8 cellular contexts compared by ENCODE assay signal in the genomic region with DNA sequence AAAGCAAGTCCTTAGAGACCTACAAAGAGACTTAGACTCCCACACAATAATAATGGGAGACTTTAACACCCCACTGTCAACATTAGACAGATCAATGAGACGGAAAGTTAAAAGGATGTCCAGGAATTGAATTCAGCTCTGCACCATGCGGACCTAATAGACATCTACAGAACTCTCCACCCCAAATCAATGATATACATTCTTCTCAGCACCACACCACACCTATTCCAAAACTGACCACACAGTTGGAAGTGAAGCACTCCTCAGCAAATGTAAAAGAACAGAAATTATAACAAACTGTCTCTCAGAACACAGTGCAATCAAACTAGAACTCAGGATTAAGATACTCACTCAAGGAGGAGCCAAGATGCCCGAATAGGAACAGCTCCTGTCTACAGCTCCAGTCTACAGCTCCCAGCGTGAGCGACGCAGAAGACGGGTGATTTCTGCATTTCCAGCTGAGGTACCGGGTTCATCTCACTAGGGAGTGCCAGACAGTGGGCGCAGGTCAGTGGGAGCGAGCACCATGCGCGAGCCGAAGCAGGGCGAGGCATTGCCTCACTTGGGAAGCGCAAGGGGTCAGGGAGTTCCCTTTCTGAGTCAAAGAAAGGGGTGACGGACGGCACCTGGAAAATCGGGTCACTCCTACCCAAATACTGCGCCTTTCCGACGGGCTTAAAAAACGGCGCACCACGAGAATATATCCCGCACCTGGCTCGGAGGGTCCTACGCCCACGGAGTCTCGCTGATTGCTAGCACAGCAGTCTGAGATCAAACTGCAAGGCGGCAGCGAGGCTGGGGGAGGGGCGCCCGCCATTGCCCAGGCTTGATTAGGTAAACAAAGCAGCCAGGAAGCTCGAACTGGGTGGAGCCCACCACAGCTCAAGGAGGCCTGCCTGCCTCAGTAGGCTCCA.
DNase-seq lines count a peak whose midpoint lies in the region; ATAC-seq and TF ChIP-seq lines count a peak whose summit lies in the region.
"Not testable (repeated sequence)": the region's sequence is repeated elsewhere in the genome, so short reads cannot be mapped to it uniquely, and the experiment has no call there.

No MANE protein-coding gene starts in this region.

- H4K20me1 ChIP-seq in BLaER1, result not testable (repeated sequence)

- H3K4me1 ChIP-seq in BLaER1; HEK293 (ENCODE audit: control insufficient read depth, insufficient read depth, low read length); Panc1 (ENCODE audit: control insufficient read depth, insufficient read depth, low read length); left ventricle myocardium inferior: not testable (repeated sequence)

- in situ Hi-C loops in Panc1 (cut with HindIII; ENCODE audit: low pct_unique_long_range_greater_than_20kb, low sequenced_read_pairs), result not testable (repeated sequence)

- DNase-seq in Panc1 (ENCODE audit: low read depth, low spot score); left ventricle myocardium inferior: not testable (repeated sequence)
- peak; percentile 26 for DNase-seq in activated T-cell treated with anti-CD3 and anti-CD28 coated beads, Interleukin-2, amount 50 U/mL, for 1 hour
- peak; percentile 48 for DNase-seq in central memory CD4-positive, alpha-beta T cell
- DNase-seq in naive B cell, result peak; percentile 25

- H3K9me3 ChIP-seq in BLaER1, result peaks cover 34% of the 10 kb centered on the region
- H3K9me3 ChIP-seq in HEK293 (ENCODE audit: control insufficient read depth, insufficient read depth, low read depth, low read length), result peaks cover 16% of the 10 kb centered on the region
- H3K9me3 ChIP-seq in Panc1 (ENCODE audit: control insufficient read depth, insufficient read depth, low read depth, low read length); left ventricle myocardium inferior (replicated peaks): not testable (repeated sequence)

- not testable (repeated sequence) for ATAC-seq in Panc1
- peak; percentile 34 to 41 for ATAC-seq in naive B cell (ENCODE audit: low read depth in 2 of 2)

- H3K4me3 Mint-ChIP-seq in naive B cell, result peak overlapping the region; percentile 83 to 98 (median 92)

- H3K4me1 Mint-ChIP-seq in naive B cell, result peaks cover 11 to 30% (median 22%) of the 10 kb centered on the region in 3 donors

- H3K27me3 Mint-ChIP-seq in naive B cell, result not testable (repeated sequence)

- peak overlapping the region; percentile 71 for H3K4me3 ChIP-seq in BLaER1
- H3K4me3 ChIP-seq in HEK293 (ENCODE audit: low read depth, low read length), result peak overlapping the region; percentile 36
- H3K4me3 ChIP-seq in Panc1 (ENCODE audit: low read depth in 2 of 2, low read length in 2 of 2), result peak overlapping the region; percentile 11 to 23; a peak in 1 of 4 replicates
- peak overlapping the region; percentile 67 for H3K4me3 ChIP-seq in left ventricle myocardium inferior
- H3K4me3 ChIP-seq in skin epidermis, result peak overlapping the region in 6 of 7 experiments; percentile 11 to 50 (median 28)

- H3K27ac ChIP-seq in BLaER1 (peak overlapping the region; percentile 82), left ventricle myocardium inferior (replicated peaks) (peak overlapping the region; percentile 63), skin epidermis (peak overlapping the region in 9 of 21 experiments; percentile 11 to 79 (median 65))
- H3K27ac ChIP-seq in HEK293 (ENCODE audit: extremely low read depth, low read depth, low read length); Panc1 (ENCODE audit: low read length): not testable (repeated sequence)

- not testable (repeated sequence) for BruUV-seq in Panc1 (replicated peaks; lab: Mats Ljungman, UMichigan)

- not testable (repeated sequence) for H3K36me3 Mint-ChIP-seq in naive B cell

- CTCF ChIA-PET in HEK293 (lab: Yijun Ruan, JAX), result interaction anchor here (1.0 kb wide), 1 partner anchor 114 kb away, joined by 3 read pairs; no protein-coding TSS in a partner anchor
- CTCF ChIA-PET in Panc1 (lab: Charles Lee), result not testable (repeated sequence)

- intact Hi-C loops in Panc1 (cut with micrococcal nuclease; ENCODE audit: unreplicated experiment); left ventricle myocardium inferior (cut with micrococcal nuclease): not testable (repeated sequence)

- not testable (repeated sequence) for H3K27me3 ChIP-seq in BLaER1; Panc1 (ENCODE audit: control insufficient read depth, insufficient read depth, low read length); left ventricle myocardium inferior (ENCODE audit: low read depth)

- peak overlapping the region; percentile 53 to 93 (median 90) for H3K27ac Mint-ChIP-seq in naive B cell

- POLR2A ChIA-PET in HEK293 (lab: Yijun Ruan, JAX); Panc1 (lab: Charles Lee): not testable (repeated sequence)

- H3K36me3 ChIP-seq in BLaER1, result peaks cover 31% of the 10 kb centered on the region
- not testable (repeated sequence) for H3K36me3 ChIP-seq in HEK293 (ENCODE audit: control insufficient read depth in 2 of 2, insufficient read depth in 1 of 2, low read length in 2 of 2); Panc1 (ENCODE audit: control insufficient read depth, insufficient read depth, low read length); left ventricle myocardium inferior

- peak overlapping the region; percentile 66 for H3K4me2 ChIP-seq in BLaER1

- peak overlapping the region; percentile 83 for H3K9ac ChIP-seq in BLaER1

- not testable (repeated sequence) for H3K9me3 Mint-ChIP-seq in naive B cell

- not testable (repeated sequence) for TF ChIP-seq CTCF in HEK293 (tag by site-specific recombination; IDR thresholded peaks at IDR 0.05); Panc1 (IDR thresholded peaks at IDR 0.05); left ventricle myocardium inferior (IDR thresholded peaks at IDR 0.05; ENCODE audit: borderline replicate concordance)

TF ChIP-seq in HEK293, 187 proteins besides CTCF, POLR2A, EP300 and RAD21:
- peak; percentile 91 for TF ChIP-seq ZBTB17 (tag by site-specific recombination; IDR thresholded peaks at IDR 0.05)
- TF ChIP-seq, protein P1, sequence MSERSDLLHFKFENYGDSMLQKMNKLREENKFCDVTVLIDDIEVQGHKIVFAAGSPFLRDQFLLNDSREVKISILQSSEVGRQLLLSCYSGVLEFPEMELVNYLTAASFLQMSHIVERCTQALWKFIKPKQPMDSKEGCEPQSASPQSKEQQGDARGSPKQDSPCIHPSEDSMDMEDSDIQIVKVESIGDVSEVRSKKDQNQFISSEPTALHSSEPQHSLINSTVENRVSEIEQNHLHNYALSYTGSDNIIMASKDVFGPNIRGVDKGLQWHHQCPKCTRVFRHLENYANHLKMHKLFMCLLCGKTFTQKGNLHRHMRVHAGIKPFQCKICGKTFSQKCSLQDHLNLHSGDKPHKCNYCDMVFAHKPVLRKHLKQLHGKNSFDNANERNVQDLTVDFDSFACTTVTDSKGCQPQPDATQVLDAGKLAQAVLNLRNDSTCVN (tag by site-specific recombination; optimal IDR thresholded peaks at IDR 0.05), result peak; percentile 47
- TF ChIP-seq, protein P2, sequence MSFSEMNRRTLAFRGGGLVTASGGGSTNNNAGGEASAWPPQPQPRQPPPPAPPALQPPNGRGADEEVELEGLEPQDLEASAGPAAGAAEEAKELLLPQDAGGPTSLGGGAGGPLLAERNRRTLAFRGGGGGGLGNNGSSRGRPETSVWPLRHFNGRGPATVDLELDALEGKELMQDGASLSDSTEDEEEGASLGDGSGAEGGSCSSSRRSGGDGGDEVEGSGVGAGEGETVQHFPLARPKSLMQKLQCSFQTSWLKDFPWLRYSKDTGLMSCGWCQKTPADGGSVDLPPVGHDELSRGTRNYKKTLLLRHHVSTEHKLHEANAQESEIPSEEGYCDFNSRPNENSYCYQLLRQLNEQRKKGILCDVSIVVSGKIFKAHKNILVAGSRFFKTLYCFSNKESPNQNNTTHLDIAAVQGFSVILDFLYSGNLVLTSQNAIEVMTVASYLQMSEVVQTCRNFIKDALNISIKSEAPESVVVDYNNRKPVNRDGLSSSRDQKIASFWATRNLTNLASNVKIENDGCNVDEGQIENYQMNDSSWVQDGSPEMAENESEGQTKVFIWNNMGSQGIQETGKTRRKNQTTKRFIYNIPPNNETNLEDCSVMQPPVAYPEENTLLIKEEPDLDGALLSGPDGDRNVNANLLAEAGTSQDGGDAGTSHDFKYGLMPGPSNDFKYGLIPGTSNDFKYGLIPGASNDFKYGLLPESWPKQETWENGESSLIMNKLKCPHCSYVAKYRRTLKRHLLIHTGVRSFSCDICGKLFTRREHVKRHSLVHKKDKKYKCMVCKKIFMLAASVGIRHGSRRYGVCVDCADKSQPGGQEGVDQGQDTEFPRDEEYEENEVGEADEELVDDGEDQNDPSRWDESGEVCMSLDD (tag by site-specific recombination; IDR thresholded peaks at IDR 0.05), result 0 out of 2 replicates have a peak, but pooled peaks have one; percentile 45
- TF ChIP-seq ZBTB48 (tag by site-specific recombination; IDR thresholded peaks at IDR 0.05), result 0 out of 2 replicates have a peak, but pooled peaks have one; percentile 51
- TF ChIP-seq ZNF600 (tag by site-specific recombination; IDR thresholded peaks at IDR 0.05), result peak; percentile 52; the same call in 1 of the 2 replicates
- peak; percentile 48 for TF ChIP-seq ZNF335 (tag by site-specific recombination; conservative IDR thresholded peaks at IDR 0.05)
- 0 out of 2 replicates have a peak, but pooled peaks have one; percentile 14 for TF ChIP-seq ZFHX2 (tag by site-specific recombination; conservative IDR thresholded peaks at IDR 0.05)
- TF ChIP-seq ZBTB8A (tag by site-specific recombination; IDR thresholded peaks at IDR 0.05), result peak; percentile 53
- TF ChIP-seq ZNF2 (tag by site-specific recombination; IDR thresholded peaks at IDR 0.05), result 0 out of 2 replicates have a peak, but pooled peaks have one; percentile 33
- peak; percentile 65; the same call in 1 of the 2 replicates for TF ChIP-seq ZBTB20 (tag by site-specific recombination; IDR thresholded peaks at IDR 0.05)

Comparison
In these comparisons a context has a peak if more than half of its experiments do, and no peak if none do; other contexts are left out.
1. H3K4me3 ChIP-seq: peak in every context shown above with its lines; median percentile 71 in BLaER1; 67 in left ventricle myocardium inferior; 36 in HEK293; 28 in skin epidermis; 17 in Panc1.